Comparison of ENCODE assay signal across 18 cellular contexts in genomic region chr13:52994865-52995264, GRCh38. TPM values are rescaled to one million over a fixed set of nuclear protein-coding genes. Genes with fewer than 3 reads are reported as not detected.
DNase-seq lines count a peak whose midpoint lies in the region; ATAC-seq and TF ChIP-seq lines count a peak whose summit lies in the region.
"Had no signal": no experiment of that assay in that cellular context is flagged by ENCODE, and none has a peak within 500 bp of the region (broad histone marks: within the 10 kb centered on the region; RNA-seq: fewer than 3 reads in every experiment).

No MANE protein-coding gene starts in this region.

- H3K27me3 ChIP-seq in BLaER1, result no peaks in the 10 kb centered on the region
- H3K27me3 ChIP-seq: SJCRH30 had no signal

- peaks cover 51 to 66% of the 10 kb centered on the region in 2 donors for H3K4me1 Mint-ChIP-seq in natural killer cell

- H3K9ac ChIP-seq in BLaER1, result no peak overlapping the region

- H3K36me3 ChIP-seq in BLaER1, result no peaks in the 10 kb centered on the region
- H3K36me3 ChIP-seq: SJCRH30 had no signal

- no peak for TF ChIP-seq CTCF in natural killer cell (IDR thresholded peaks at IDR 0.05)

- no peak for ATAC-seq in natural killer cell
- no peak for ATAC-seq in HG03432 (IDR thresholded peaks at IDR 0.05; ENCODE audit: unreplicated experiment)
- ATAC-seq: Panc1 had no signal

- peaks cover 7% of the 10 kb centered on the region; the same call in 1 of the 2 replicates for H3K4me1 ChIP-seq in BLaER1
- H3K4me1 ChIP-seq: SJCRH30 had no signal

- H3K4me3 ChIP-seq in BLaER1, result no peak overlapping the region
- H3K4me3 ChIP-seq: SJCRH30 had no signal

- no peaks in the 10 kb centered on the region for H4K20me1 ChIP-seq in BLaER1

- intact Hi-C loops in natural killer cell (cut with micrococcal nuclease), result no loop called here

- H3K27ac ChIP-seq in BLaER1, result no peak overlapping the region
- H3K27ac ChIP-seq: 22Rv1, SJCRH30 had no signal

- no peaks in the 10 kb centered on the region for H3K9me3 ChIP-seq in BLaER1

- peaks cover 2% of the 10 kb centered on the region in 2 donors for H3K27me3 Mint-ChIP-seq in natural killer cell (ENCODE audit: low read depth in 2 of 2)

- H3K27ac Mint-ChIP-seq in natural killer cell, result peak overlapping the region; percentile 89 to 92
- H3K27ac Mint-ChIP-seq: CD14-positive monocyte had no signal

- no peaks in the 10 kb centered on the region for H3K9me3 Mint-ChIP-seq in natural killer cell

- H3K4me3 Mint-ChIP-seq in natural killer cell, result peak overlapping the region; percentile 85
- H3K4me3 Mint-ChIP-seq: CD14-positive monocyte had no signal

- DNase-seq in DMS 273 (lab: John Stamatoyannopoulos, UW; ENCODE audit: unreplicated experiment) (peak; percentile 43), DMS 273 treated with DMSO at 0.1 percent for 48 hours (lab: John Stamatoyannopoulos, UW) (no peak), NCI-H524 treated with DMSO at 0.1 percent for 48 hours (lab: John Stamatoyannopoulos, UW) (peak; percentile 34), natural killer cell (no peak), G401 (ENCODE audit: low spot score) (no peak)
- no peak for DNase-seq in stimulated activated CD8-positive, alpha-beta memory T cell treated with anti-CD3 and anti-CD28 coated beads, Interleukin-4, amount 100 ng/mL, for 48 hours
- DNase-seq: AML-193, GOT3, KG1, NCI-H1930 had no signal

- H3K36me3 Mint-ChIP-seq in natural killer cell, result no peaks in the 10 kb centered on the region
- H3K36me3 Mint-ChIP-seq: CD14-positive monocyte had no signal

- in situ Hi-C loops in G401 (cut with HindIII; ENCODE audit: low sequenced_read_pairs), result no loop called here

- peak overlapping the region; percentile 9; the same call in 1 of the 2 replicates for H3K4me2 ChIP-seq in BLaER1

RNA-seq across cellular contexts. Expression of gene OLFM4, which starts 33.7 kb away (rescaled TPM):
- not detected for total RNA-seq in natural killer cell
- not detected in 2 replicates for total RNA-seq in G401 (2014; rRNA removed; shearing (Covaris generic))
- total RNA-seq: HT-29, NCI-H460 had no signal

Comparison
In these comparisons a context has a peak if more than half of its experiments do, and no peak if none do; other contexts are left out.
1. DNase-seq: peak in DMS 273 (single experiment) and NCI-H524 treated with DMSO at 0.1 percent for 48 hours (single experiment); none in DMS 273 treated with DMSO at 0.1 percent for 48 hours (single experiment), natural killer cell (single experiment), G401 (single experiment) and stimulated activated CD8-positive, alpha-beta memory T cell treated with anti-CD3 and anti-CD28 coated beads, Interleukin-4, amount 100 ng/mL, for 48 hours (single experiment).